Comparison of ENCODE assay signal across 8 cellular contexts in the genomic region with DNA sequence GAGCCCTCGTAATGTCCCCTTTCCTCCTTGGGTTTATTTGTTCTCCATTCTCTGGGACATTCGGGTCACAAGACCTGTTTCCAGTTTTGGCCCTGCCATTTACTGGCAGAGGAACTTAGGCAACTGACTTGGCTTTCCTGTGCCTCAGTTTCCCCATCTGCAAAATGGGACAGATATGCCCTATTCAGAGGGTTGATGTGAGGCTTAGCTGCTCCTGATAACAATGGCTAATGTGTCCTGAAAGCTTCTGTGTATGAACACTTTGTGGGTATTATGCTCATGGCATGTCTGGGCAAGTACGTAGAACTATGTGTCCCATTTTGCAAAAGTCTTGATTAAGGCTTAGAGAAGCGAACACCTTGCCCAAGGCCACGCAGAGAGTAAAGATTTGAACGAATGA. TPM values are rescaled to one million over a fixed set of nuclear protein-coding genes. Genes with fewer than 3 reads are reported as not detected.
DNase-seq lines count a peak whose midpoint lies in the region; ATAC-seq and TF ChIP-seq lines count a peak whose summit lies in the region.

No MANE protein-coding gene starts in this region.

- H2BK20ac ChIP-seq in H9 (ENCODE audit: low read depth, low read length, poor library complexity, severe bottlenecking), result no peak overlapping the region

- H2BK5ac ChIP-seq in H9 (ENCODE audit: insufficient read length, low read length), result no peak overlapping the region

- H3K18ac ChIP-seq in H9 (ENCODE audit: insufficient read length, low read depth, low read length), result no peak overlapping the region

- H3K4me1 Mint-ChIP-seq in H9 (peaks cover 32 to 42% of the 10 kb centered on the region in 2 experiments), T-helper 17 cell (peaks cover 29% of the 10 kb centered on the region)

- peak overlapping the region; percentile 90 for H3K4me3 ChIP-seq in fibroblast of the aortic adventitia (ENCODE audit: low read depth, low read length)
- H3K4me3 ChIP-seq in skeletal muscle cell (ENCODE audit: low read depth, low read length), result peak overlapping the region; percentile 82

- H3K9me3 ChIP-seq in H9 (ENCODE audit: control insufficient read depth, low read depth, low read length), result no peaks in the 10 kb centered on the region
- no peaks in the 10 kb centered on the region for H3K9me3 ChIP-seq in T-helper 17 cell (ENCODE audit: control insufficient read depth, low read length, poor library complexity, severe bottlenecking)

- peaks cover 2 to 4% of the 10 kb centered on the region in 2 experiments; a peak in 2 of 5 replicates for H3K9me3 Mint-ChIP-seq in H9

- no peak overlapping the region for H4K8ac ChIP-seq in H9 (replicated peaks; ENCODE audit: insufficient read length, low read depth, low read length)

- H3K27ac Mint-ChIP-seq in H9, result peak overlapping the region in 2 of 3 experiments; percentile 80 to 83; a peak in 5 of 7 replicates
- peak overlapping the region; percentile 77 for H3K27ac Mint-ChIP-seq in T-helper 17 cell

- H3K36me3 Mint-ChIP-seq in H9 (ENCODE audit: insufficient read depth in 1 of 3, low read depth in 3 of 3), result peaks cover 11 to 16% (median 14%) of the 10 kb centered on the region in 3 experiments; a peak in 6 of 7 replicates
- peaks cover 6% of the 10 kb centered on the region for H3K36me3 Mint-ChIP-seq in T-helper 17 cell (ENCODE audit: low read depth)

- WGBS in H9 (ENCODE audit: extremely low coverage, insufficient read length, low lambda C conversion rate), result no CpG with 5 or more reads among the region's 6 CpGs

- H3K14ac ChIP-seq in H9 (ENCODE audit: insufficient read depth, low read length), result no peak overlapping the region

- no peaks in the 10 kb centered on the region for H3K27me3 ChIP-seq in H9 (ENCODE audit: insufficient read depth, low read length)

- no peaks in the 10 kb centered on the region for H3K79me1 ChIP-seq in H9 (ENCODE audit: insufficient read depth, low read depth, low read length, poor library complexity, severe bottlenecking)

- H4K20me1 ChIP-seq in H9 (ENCODE audit: control insufficient read depth, insufficient read depth, insufficient read length), result no peaks in the 10 kb centered on the region

- DNase-seq in H9, result no peak
- DNase-seq in T-helper 17 cell, result no peak
- DNase-seq in fibroblast of the aortic adventitia (ENCODE audit: low read depth), result no peak
- DNase-seq in skeletal muscle cell (ENCODE audit: low read depth), result no peak
- no peak for DNase-seq in NK-92 treated with Interleukin-12 subunit alpha and Interleukin-12 subunit beta, amount 100 ng/mL, for 24 hours (lab: John Stamatoyannopoulos, UW)
- DNase-seq in 8988T, result no peak
- no peak for DNase-seq in activated CD8-positive, alpha-beta memory T cell treated with anti-CD3 and anti-CD28 coated beads, Interleukin-2, amount 50 U/mL, for 4 hours

- no peak overlapping the region for H4K91ac ChIP-seq in H9 (ENCODE audit: insufficient read length, low read depth, low read length)

- no peaks in the 10 kb centered on the region for H3K79me2 ChIP-seq in H9 (ENCODE audit: insufficient read depth, low read length)

- no peak overlapping the region for H3K27ac ChIP-seq in H9 (ENCODE audit: insufficient read length, low read depth, low read length)

- H2BK12ac ChIP-seq in H9 (ENCODE audit: insufficient read length, low read depth, low read length), result no peak overlapping the region

- TF ChIP-seq CTCF in H9 (conservative IDR thresholded peaks at IDR 0.05) (no peak), fibroblast of the aortic adventitia (IDR thresholded peaks at IDR 0.05; ENCODE audit: insufficient read depth, low read length) (no peak)

- H3K27me3 Mint-ChIP-seq in H9 (ENCODE audit: low read depth) (no peaks in the 10 kb centered on the region), T-helper 17 cell (no peaks in the 10 kb centered on the region)

- no peak overlapping the region for H3K23ac ChIP-seq in H9 (ENCODE audit: insufficient read length, low read depth, low read length)

- no peak overlapping the region for H2AK5ac ChIP-seq in H9 (ENCODE audit: insufficient read length, low read length)

- H3K4me1 ChIP-seq in H9 (ENCODE audit: insufficient read depth, low read length), result peaks cover 2% of the 10 kb centered on the region; the same call in 1 of the 2 replicates

- no peak overlapping the region for H3T11ph ChIP-seq in H9 (ENCODE audit: low read length)

- H3K4me3 Mint-ChIP-seq in H9 (peak overlapping the region; percentile 57 to 78), T-helper 17 cell (peak overlapping the region; percentile 95)

- H3K23me2 ChIP-seq in H9 (ENCODE audit: insufficient read length, low read depth, low read length, poor library complexity, severe bottlenecking), result peaks cover 8% of the 10 kb centered on the region

- H3K9ac ChIP-seq in H9 (ENCODE audit: extremely low read depth, insufficient read length, low read length), result no peak overlapping the region

- no peak overlapping the region for H4K5ac ChIP-seq in H9 (ENCODE audit: insufficient read length, low read depth, low read length)

- H2AFZ ChIP-seq in H9 (ENCODE audit: low read length), result no peak overlapping the region

- no peak overlapping the region for H2BK15ac ChIP-seq in H9 (ENCODE audit: low read depth, low read length)

- H3K4me2 ChIP-seq in H9 (ENCODE audit: insufficient read depth, insufficient read length, low read length), result peak overlapping the region; percentile 75

- ATAC-seq in T-helper 17 cell, result no peak
- ATAC-seq in GM18909 (IDR thresholded peaks at IDR 0.05; ENCODE audit: poor library complexity, unreplicated experiment), result no peak

- no peak overlapping the region for H3K4ac ChIP-seq in H9 (ENCODE audit: low read depth, low read length)

- H2BK120ac ChIP-seq in H9 (ENCODE audit: low read depth, low read length, poor library complexity, severe bottlenecking), result no peak overlapping the region

- H3K56ac ChIP-seq in H9 (ENCODE audit: insufficient read length, low read depth, low read length), result no peak overlapping the region

RNA-seq across cellular contexts. Expression of gene ZNF524, which starts 1.0 kb away (rescaled TPM):
- total RNA-seq in H9 (2021) (2.9 and 3.0 TPM in 2 replicates), T-helper 17 cell (10 to 100 TPM; 16.6 to 17.0 TPM), fibroblast of the aortic adventitia (ENCODE audit: low replicate concordance) (1.7 and 10.8 TPM in 2 replicates)

RNA-seq across cellular contexts. Expression of gene FIZ1, which starts 1.8 kb away (rescaled TPM):
- total RNA-seq in H9 (2021), result 21.5 and 25.2 TPM in 2 replicates
- 10 to 100 TPM in 1 of 2 donors, 1 to 10 TPM in 1; 9.2 to 10.7 TPM for total RNA-seq in T-helper 17 cell
- 3.5 and 4.7 TPM in 2 replicates for total RNA-seq in fibroblast of the aortic adventitia (ENCODE audit: low replicate concordance)

RNA-seq across cellular contexts. Expression of gene ZNF865, which starts 4.3 kb away (rescaled TPM):
- total RNA-seq in H9 (2021) (13.8 and 14.3 TPM in 2 replicates), T-helper 17 cell (10 to 100 TPM; 12.6 to 12.8 TPM), fibroblast of the aortic adventitia (ENCODE audit: low replicate concordance) (0.08 and 1.5 TPM in 2 replicates)

RNA-seq across cellular contexts. Expression of gene ZNF579, which starts 20.5 kb away (rescaled TPM):
- total RNA-seq in H9 (2021), result 19.9 and 21.5 TPM in 2 replicates
- 1 to 10 TPM; 5.9 to 6.2 TPM for total RNA-seq in T-helper 17 cell
- 4.4 and 7.9 TPM in 2 replicates for total RNA-seq in fibroblast of the aortic adventitia (ENCODE audit: low replicate concordance)

RNA-seq across cellular contexts. Expression of gene ZNF784, which starts 23.2 kb away (rescaled TPM):
- total RNA-seq in H9 (2021) (9.9 and 10.7 TPM in 2 replicates), T-helper 17 cell (10 to 100 TPM; 11.3 to 13.8 TPM), fibroblast of the aortic adventitia (ENCODE audit: low replicate concordance) (2.8 and 4.8 TPM in 2 replicates)
